ENCODE assay signal across 15 cellular contexts in genomic region chr10:132394201-132394811, GRCh38. TPM values are rescaled to one million over a fixed set of nuclear protein-coding genes. Genes with fewer than 3 reads are reported as not detected.
DNase-seq lines count a peak whose midpoint lies in the region; ATAC-seq and TF ChIP-seq lines count a peak whose summit lies in the region.
"Had no signal": no experiment of that assay in that cellular context is flagged by ENCODE, and none has a peak within 500 bp of the region (broad histone marks: within the 10 kb centered on the region; RNA-seq: fewer than 3 reads in every experiment).

No MANE protein-coding gene starts in this region.

- H3K9me3 ChIP-seq in right atrium auricular region (no peaks in the 10 kb centered on the region), transverse colon (no peaks in the 10 kb centered on the region), hepatocyte (ENCODE audit: low read depth) (no peaks in the 10 kb centered on the region)
- H3K9me3 ChIP-seq: heart left ventricle, right lobe of liver had no signal

- POLR2A ChIA-PET in naive thymus-derived CD8-positive, alpha-beta T cell (lab: Charles Lee): interaction anchor here (3.7 kb wide), 1 partner anchor 53 kb away, joined by 15 read pairs; no protein-coding TSS in a partner anchor

- H3K4me1 Mint-ChIP-seq in brain: peaks cover 22% of the 10 kb centered on the region
- H3K4me1 Mint-ChIP-seq in naive thymus-derived CD8-positive, alpha-beta T cell: peaks cover 12 to 38% (median 24%) of the 10 kb centered on the region in 4 donors
- peaks cover 13% of the 10 kb centered on the region for H3K4me1 Mint-ChIP-seq in activated naive CD8-positive, alpha-beta T cell treated with anti-CD3 and anti-CD28 coated beads, Interleukin-2, amount 50 U/mL, for 24 hours

- H3K4me1 ChIP-seq in right atrium auricular region: peaks cover 0 to 30% of the 10 kb centered on the region in 2 donors
- peaks cover 12 to 36% (median 30%) of the 10 kb centered on the region in 4 donors for H3K4me1 ChIP-seq in transverse colon
- H3K4me1 ChIP-seq in hepatocyte (ENCODE audit: insufficient read depth): peaks cover 38% of the 10 kb centered on the region

- TF ChIP-seq EP300 in transverse colon (IDR thresholded peaks at IDR 0.05; ENCODE audit: low read depth): no peak

- DNase-seq in Right ventricle myocardium superior (peak; percentile 39), right atrium auricular region (ENCODE audit: low spot score) (no peak), transverse colon (no peak), NCI-H345 (lab: John Stamatoyannopoulos, UW) (no peak), hepatocyte (ENCODE audit: low spot score) (no peak)
- DNase-seq in naive thymus-derived CD8-positive, alpha-beta T cell: peak in 1 of 10 donors; percentile 52
- no peak for DNase-seq in activated naive CD8-positive, alpha-beta T cell treated with anti-CD3 and anti-CD28 coated beads, Interleukin-2, amount 50 U/mL, for 24 hours
- DNase-seq: activated CD4-positive, alpha-beta T cell treated with anti-CD3 and anti-CD28 coated beads, Interleukin-2, amount 10 ng/mL, durations not matched to agents 7 days and 5 days; cortex of kidney; NCI-H2029 treated with DMSO at 0.1 percent for 48 hours; nephron progenitor cell; stimulated activated CD4-positive, alpha-beta T cell treated with anti-CD3 and anti-CD28 coated beads, Interleukin-2, amount 100 ng/mL, for 48 hours had no signal

- H4K20me1 ChIP-seq in hepatocyte (ENCODE audit: insufficient read depth, poor library complexity, severe bottlenecking): no peaks in the 10 kb centered on the region

- peaks cover 22% of the 10 kb centered on the region for H3K79me2 ChIP-seq in hepatocyte

- no peak for TF ChIP-seq POLR2A in transverse colon (IDR thresholded peaks at IDR 0.05)

- no peak overlapping the region for H2AFZ ChIP-seq in hepatocyte

- TF ChIP-seq CTCF in right atrium auricular region (IDR thresholded peaks at IDR 0.05) (no peak), brain (conservative IDR thresholded peaks at IDR 0.05) (no peak), transverse colon (IDR thresholded peaks at IDR 0.05) (no peak), hepatocyte (IDR thresholded peaks at IDR 0.05; ENCODE audit: poor library complexity) (no peak)

- 77 to 80% methylated on average over 3 to 11 of the region's 13 CpGs for WGBS in transverse colon (ENCODE audit: low coverage in 1 of 2), 2 donors
- 92% methylated on average over 13 of the region's 13 CpGs for WGBS in hepatocyte (ENCODE audit: low lambda C conversion rate, missing lambda C conversion rate)

- H3K36me3 Mint-ChIP-seq in brain: no peaks in the 10 kb centered on the region
- H3K36me3 Mint-ChIP-seq in naive thymus-derived CD8-positive, alpha-beta T cell: no peaks in the 10 kb centered on the region
- no peaks in the 10 kb centered on the region for H3K36me3 Mint-ChIP-seq in activated naive CD8-positive, alpha-beta T cell treated with anti-CD3 and anti-CD28 coated beads, Interleukin-2, amount 50 U/mL, for 24 hours (ENCODE audit: low read depth)

- peaks cover 3% of the 10 kb centered on the region for H3K27me3 Mint-ChIP-seq in brain
- no peaks in the 10 kb centered on the region for H3K27me3 Mint-ChIP-seq in naive thymus-derived CD8-positive, alpha-beta T cell
- no peaks in the 10 kb centered on the region for H3K27me3 Mint-ChIP-seq in activated naive CD8-positive, alpha-beta T cell treated with anti-CD3 and anti-CD28 coated beads, Interleukin-2, amount 50 U/mL, for 24 hours
- H3K27me3 Mint-ChIP-seq: activated CD4-positive, alpha-beta T cell treated with anti-CD3 and anti-CD28 coated beads, Interleukin-2, amount 10 ng/mL, durations not matched to agents 7 days and 5 days had no signal

- no peaks in the 10 kb centered on the region for H3K9me2 ChIP-seq in hepatocyte (replicated peaks; ENCODE audit: insufficient read depth)

- peaks cover 0 to 11% (median 0%) of the 10 kb centered on the region in 5 experiments for H3K9me3 Mint-ChIP-seq in brain
- peaks cover 0 to 13% (median 0%) of the 10 kb centered on the region in 9 donors for H3K9me3 Mint-ChIP-seq in naive thymus-derived CD8-positive, alpha-beta T cell
- peaks cover 8% of the 10 kb centered on the region for H3K9me3 Mint-ChIP-seq in activated naive CD8-positive, alpha-beta T cell treated with anti-CD3 and anti-CD28 coated beads, Interleukin-2, amount 50 U/mL, for 24 hours

- peak overlapping the region in 4 of 5 experiments; percentile 45 to 84 (median 58) for H3K4me3 Mint-ChIP-seq in brain
- H3K4me3 Mint-ChIP-seq in naive thymus-derived CD8-positive, alpha-beta T cell: peak overlapping the region in 5 of 10 donors; percentile 19 to 46 (median 35)
- H3K4me3 Mint-ChIP-seq in activated naive CD8-positive, alpha-beta T cell treated with anti-CD3 and anti-CD28 coated beads, Interleukin-2, amount 50 U/mL, for 24 hours: no peak overlapping the region
- H3K4me3 Mint-ChIP-seq: nephron progenitor cell had no signal

- no peaks in the 10 kb centered on the region for H3K27me3 ChIP-seq in right atrium auricular region
- H3K27me3 ChIP-seq in transverse colon: no peaks in the 10 kb centered on the region
- no peaks in the 10 kb centered on the region for H3K27me3 ChIP-seq in hepatocyte
- H3K27me3 ChIP-seq: right lobe of liver had no signal

- H3K4me3 ChIP-seq in right atrium auricular region (no peak overlapping the region), transverse colon (no peak overlapping the region), hepatocyte (no peak overlapping the region)
- H3K4me3 ChIP-seq: heart left ventricle, right lobe of liver had no signal

- in situ Hi-C loops in transverse colon (cut with MboI; ENCODE audit: low pct_ligation_motif_present in 1 of 4, low pct_unique_long_range_greater_than_20kb in 1 of 4, low sequenced_read_pairs in 3 of 4): loop anchor here in 3 of 4 donors (5.0 to 25.0 kb wide), 3 partner anchors 58 to 243 kb away; partner anchors contain the start of gene INPP5A (in 2 of the 3)

- peak overlapping the region in 4 of 5 experiments; percentile 16 to 80 (median 56) for H3K27ac Mint-ChIP-seq in brain
- peak overlapping the region; percentile 6 to 82 (median 68) for H3K27ac Mint-ChIP-seq in naive thymus-derived CD8-positive, alpha-beta T cell
- no peak overlapping the region for H3K27ac Mint-ChIP-seq in activated naive CD8-positive, alpha-beta T cell treated with anti-CD3 and anti-CD28 coated beads, Interleukin-2, amount 50 U/mL, for 24 hours
- H3K27ac Mint-ChIP-seq: nephron progenitor cell had no signal

- intact Hi-C loops in Right ventricle myocardium superior (cut with DNase I) (loop anchor here (10.0 kb wide), 1 partner anchor 240 kb away; no protein-coding TSS in a partner anchor), transverse colon (cut with DNase I; ENCODE audit: low total_unique reads) (no loop called here)

- H3K27ac ChIP-seq in right atrium auricular region: no peak overlapping the region
- H3K27ac ChIP-seq in transverse colon: peak overlapping the region in 3 of 4 donors; percentile 88 to 98 (median 97)
- H3K27ac ChIP-seq in hepatocyte: no peak overlapping the region
- H3K27ac ChIP-seq: right lobe of liver had no signal

- ATAC-seq in Right ventricle myocardium superior (ENCODE audit: poor library complexity): no peak
- no peak for ATAC-seq in naive thymus-derived CD8-positive, alpha-beta T cell
- ATAC-seq in activated naive CD8-positive, alpha-beta T cell treated with anti-CD3 and anti-CD28 coated beads, Interleukin-2, amount 50 U/mL, for 24 hours: no peak
- ATAC-seq: heart left ventricle, right lobe of liver had no signal

- H3K36me3 ChIP-seq in right atrium auricular region (no peaks in the 10 kb centered on the region), transverse colon (no peaks in the 10 kb centered on the region), hepatocyte (replicated peaks; ENCODE audit: insufficient read depth, low read depth) (no peaks in the 10 kb centered on the region)
- H3K36me3 ChIP-seq: heart left ventricle, right lobe of liver had no signal

- no peak overlapping the region for H3K4me2 ChIP-seq in hepatocyte

RNA-seq across cellular contexts. Expression of gene PWWP2B, which starts 2.7 kb away (rescaled TPM):
- total RNA-seq in Right ventricle myocardium superior (23.0 TPM), right atrium auricular region (1 to 10 TPM; 7.7 to 8.1 TPM), transverse colon (100 to 1,000 TPM in 1 of 4 donors, 10 to 100 TPM in 3; 45.9 to 129 (median 61.2) TPM), hepatocyte (15.1 and 18.0 TPM in 2 replicates)
- polyA plus RNA-seq in brain (ENCODE audit: insufficient read depth, low read depth, low replicate concordance) (16.0 TPM), hepatocyte (10.7 and 12.7 TPM in 2 replicates)
- 10 to 100 TPM in 1 of 2 experiments, 1 to 10 TPM in 1; 9.1 to 10.2 TPM for total RNA-seq in naive thymus-derived CD8-positive, alpha-beta T cell
- polyA plus RNA-seq in naive thymus-derived CD8-positive, alpha-beta T cell: 1 to 10 TPM; 1.2 to 2.9 (median 1.9) TPM

Comparison
In these comparisons a context has a peak if more than half of its experiments do, and no peak if none do; other contexts are left out.
1. H3K27ac ChIP-seq: peak in transverse colon (3 of 4); none in right atrium auricular region (0 of 2) and hepatocyte (single experiment).